In the genomic region with DNA sequence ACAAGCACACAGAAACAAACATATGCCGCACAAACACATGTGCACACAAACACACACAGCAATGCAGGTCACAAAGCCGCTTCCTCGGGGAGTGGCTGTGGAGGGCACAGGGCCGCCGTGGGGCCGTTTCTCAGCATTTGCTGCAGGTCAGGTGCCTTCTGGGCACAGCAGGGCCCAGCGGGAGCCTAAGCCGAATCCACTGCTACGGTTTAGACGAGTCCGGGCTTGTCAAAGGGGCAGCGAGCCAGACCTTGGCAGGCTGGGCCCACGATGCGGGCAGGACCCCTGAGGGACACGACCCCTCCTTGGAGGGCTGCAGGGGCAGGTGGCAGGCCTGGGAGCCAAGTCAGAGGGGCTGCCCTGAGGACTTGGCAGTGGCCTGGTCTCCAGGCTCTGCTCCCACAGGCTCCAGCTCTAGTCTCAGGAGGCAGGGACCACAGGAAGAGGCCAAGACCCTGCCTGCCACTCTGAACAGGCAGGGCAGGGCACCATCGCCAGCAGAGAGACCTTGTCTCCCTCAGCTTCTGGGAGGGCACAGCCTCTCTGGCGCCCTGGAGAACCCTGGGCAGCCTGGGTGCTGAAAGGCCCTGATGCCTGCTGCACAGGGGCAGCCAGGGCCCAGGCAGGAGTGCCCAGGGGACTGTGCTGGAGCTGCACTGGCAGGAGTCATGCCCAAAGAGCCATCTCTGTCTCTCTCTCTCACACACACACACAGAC, we compare ENCODE assay signal across 1 cellular context.
TF ChIP-seq lines count a peak whose summit lies in the region.

No MANE protein-coding gene starts in this region.

TF ChIP-seq in endothelial cell of umbilical vein, 7 proteins besides CTCF, POLR2A, EP300 and RAD21:
- TF ChIP-seq JUN (IDR thresholded peaks at IDR 0.05; ENCODE audit: borderline replicate concordance, insufficient read depth, insufficient read length, low read depth) (no peak), MYC (IDR thresholded peaks at IDR 0.05; ENCODE audit: low read depth, low read length) (no peak), POLR2AphosphoS5 (IDR thresholded peaks at IDR 0.05; ENCODE audit: insufficient read depth, low read depth, low read length) (no peak), EZH2 (IDR thresholded peaks at IDR 0.05; ENCODE audit: borderline replicate concordance, low read depth, low read length, severe bottlenecking) (no peak), FOS (IDR thresholded peaks at IDR 0.05; ENCODE audit: borderline replicate concordance, insufficient read depth, low read length) (no peak), GATA2 (IDR thresholded peaks at IDR 0.05; ENCODE audit: insufficient read depth, insufficient read length, low read depth, low read length) (no peak)
- TF ChIP-seq, protein P1, sequence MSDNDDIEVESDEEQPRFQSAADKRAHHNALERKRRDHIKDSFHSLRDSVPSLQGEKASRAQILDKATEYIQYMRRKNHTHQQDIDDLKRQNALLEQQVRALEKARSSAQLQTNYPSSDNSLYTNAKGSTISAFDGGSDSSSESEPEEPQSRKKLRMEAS (IDR thresholded peaks at IDR 0.05; ENCODE audit: insufficient read depth, insufficient read length) = no peak
